Comparison of ENCODE assay signal across 17 cellular contexts in genomic region chr4:8084031-8084660, GRCh38.
DNase-seq lines count a peak whose midpoint lies in the region; ATAC-seq and TF ChIP-seq lines count a peak whose summit lies in the region.
"Had no signal": no experiment of that assay in that cellular context is flagged by ENCODE, and none has a peak within 500 bp of the region (broad histone marks: within the 10 kb centered on the region; RNA-seq: fewer than 3 reads in every experiment).

No MANE protein-coding gene starts in this region.

- no peak for ATAC-seq in GM21390 (IDR thresholded peaks at IDR 0.05; ENCODE audit: unreplicated experiment)
- ATAC-seq in GM18873 (IDR thresholded peaks at IDR 0.05; ENCODE audit: low FRiP score, unreplicated experiment): no peak
- ATAC-seq: CD8-positive, alpha-beta T cell; HCT116 had no signal

- no peaks in the 10 kb centered on the region for H3K36me3 ChIP-seq in neural cell (ENCODE audit: insufficient read depth, low read length)

- H3K4me3 ChIP-seq in neural cell (ENCODE audit: low read length): peak overlapping the region; percentile 21
- H3K4me3 ChIP-seq: GM23248 had no signal

- H3K9me2 ChIP-seq in neural cell (ENCODE audit: insufficient read depth, low read length): no peaks in the 10 kb centered on the region

- H3K27me3 Mint-ChIP-seq in CD14-positive monocyte (ENCODE audit: low read depth in 3 of 3) (peaks cover 5 to 21% (median 19%) of the 10 kb centered on the region in 3 donors), H9 (ENCODE audit: low read depth) (no peaks in the 10 kb centered on the region)
- H3K27me3 Mint-ChIP-seq: CD4-positive, CD25-positive, alpha-beta regulatory T cell had no signal

- TF ChIP-seq EP300 in neural cell (conservative IDR thresholded peaks at IDR 0.05; ENCODE audit: poor library complexity, severe bottlenecking): no peak

- peak; percentile 46 for DNase-seq in CD14-positive monocyte (ENCODE audit: low spot score)
- DNase-seq in H9: no peak
- DNase-seq in posterior vena cava (ENCODE audit: low spot score): peak; percentile 77
- DNase-seq in NCI-H345 treated with DMSO at 0.1 percent for 48 hours (lab: John Stamatoyannopoulos, UW; ENCODE audit: unreplicated experiment): no peak
- no peak for DNase-seq in GM20000 (ENCODE audit: low spot score)
- DNase-seq: C1 segment of cervical spinal cord; Caco-2; CD4-positive, CD25-positive, alpha-beta regulatory T cell; CD8-positive, alpha-beta T cell; DMS153; DND-41; GM23248; H7 had no signal

- no peaks in the 10 kb centered on the region for H3F3A ChIP-seq in neural cell (ENCODE audit: insufficient read depth, low read length, poor library complexity, severe bottlenecking)

- no peak overlapping the region for H3K56ac ChIP-seq in H9 (ENCODE audit: insufficient read length, low read depth, low read length)

- TF ChIP-seq RAD21 in neural cell (conservative IDR thresholded peaks at IDR 0.05): no peak

- intact Hi-C loops in CD14-positive monocyte (cut with micrococcal nuclease): no loop called here
- intact Hi-C loops in posterior vena cava (cut with DNase I): loop anchor here in 1 of 2 donors (1.0 kb wide), 1 partner anchor 33 kb away; no protein-coding TSS in a partner anchor

- no peak overlapping the region for H3K18ac ChIP-seq in H9 (ENCODE audit: insufficient read length, low read depth, low read length)

- H3K23me2 ChIP-seq in H9 (ENCODE audit: insufficient read length, low read depth, low read length, poor library complexity, severe bottlenecking): no peaks in the 10 kb centered on the region

- H2BK120ac ChIP-seq in H9 (ENCODE audit: low read depth, low read length, poor library complexity, severe bottlenecking): no peak overlapping the region

- H3K4me2 ChIP-seq in H9 (ENCODE audit: insufficient read depth, insufficient read length, low read length): no peak overlapping the region
- H3K4me2 ChIP-seq in neural cell (ENCODE audit: low read length): no peak overlapping the region

- H3K36me3 Mint-ChIP-seq in CD14-positive monocyte: no peaks in the 10 kb centered on the region
- no peaks in the 10 kb centered on the region; a peak in 1 of 7 replicates for H3K36me3 Mint-ChIP-seq in H9 (ENCODE audit: insufficient read depth in 1 of 3, low read depth in 3 of 3)
- H3K36me3 Mint-ChIP-seq: CD8-positive, alpha-beta T cell had no signal

- peak overlapping the region; percentile 32 for H4K91ac ChIP-seq in H9 (ENCODE audit: insufficient read length, low read depth, low read length)

- no peak overlapping the region for H2BK20ac ChIP-seq in H9 (ENCODE audit: low read depth, low read length, poor library complexity, severe bottlenecking)

- H4K5ac ChIP-seq in H9 (ENCODE audit: insufficient read length, low read depth, low read length): no peak overlapping the region

- H3K4me1 ChIP-seq in H9 (ENCODE audit: insufficient read depth, low read length): peaks cover 2% of the 10 kb centered on the region; the same call in 1 of the 2 replicates
- H3K4me1 ChIP-seq: Caco-2 had no signal

- no peak overlapping the region for H3K9ac ChIP-seq in H9 (ENCODE audit: extremely low read depth, insufficient read length, low read length)
- H3K9ac ChIP-seq in neural cell (ENCODE audit: low read length): no peak overlapping the region
- H3K9ac ChIP-seq: GM23248 had no signal

- H4K8ac ChIP-seq in H9 (replicated peaks; ENCODE audit: insufficient read length, low read depth, low read length): no peak overlapping the region

- TF ChIP-seq CTCF in CD14-positive monocyte (IDR thresholded peaks at IDR 0.05): no peak
- TF ChIP-seq CTCF in H9 (conservative IDR thresholded peaks at IDR 0.05): no peak
- TF ChIP-seq CTCF in neural cell (IDR thresholded peaks at IDR 0.05; ENCODE audit: poor library complexity, severe bottlenecking): no peak
- no peak for TF ChIP-seq CTCF in GM20000 (IDR thresholded peaks at IDR 0.05; ENCODE audit: extremely low read depth, missing control alignments)

- H3K4me1 Mint-ChIP-seq in CD14-positive monocyte (no peaks in the 10 kb centered on the region), H9 (peaks cover 22 to 43% of the 10 kb centered on the region in 2 experiments)

- H4K20me1 ChIP-seq in H9 (ENCODE audit: control insufficient read depth, insufficient read depth, insufficient read length) (no peaks in the 10 kb centered on the region), neural cell (ENCODE audit: insufficient read depth) (no peaks in the 10 kb centered on the region)

- H3K14ac ChIP-seq in H9 (ENCODE audit: insufficient read depth, low read length): no peak overlapping the region

- H3K27me3 ChIP-seq in H9 (ENCODE audit: insufficient read depth, low read length): no peaks in the 10 kb centered on the region
- H3K27me3 ChIP-seq in neural cell (ENCODE audit: insufficient read depth, low read depth, low read length): no peaks in the 10 kb centered on the region

- H3K79me2 ChIP-seq in H9 (ENCODE audit: insufficient read depth, low read length) (no peaks in the 10 kb centered on the region), neural cell (replicated peaks; ENCODE audit: insufficient read depth, low read length) (no peaks in the 10 kb centered on the region)

- H3K9me3 Mint-ChIP-seq in CD14-positive monocyte (no peaks in the 10 kb centered on the region), H9 (no peaks in the 10 kb centered on the region)
- H3K9me3 Mint-ChIP-seq: CD4-positive, CD25-positive, alpha-beta regulatory T cell; CD8-positive, alpha-beta T cell had no signal

- no peaks in the 10 kb centered on the region for H3K79me1 ChIP-seq in H9 (ENCODE audit: insufficient read depth, low read depth, low read length, poor library complexity, severe bottlenecking)

- no peak overlapping the region for H3K27ac Mint-ChIP-seq in CD14-positive monocyte
- H3K27ac Mint-ChIP-seq in H9: no peak overlapping the region
- H3K27ac Mint-ChIP-seq: CD4-positive, CD25-positive, alpha-beta regulatory T cell had no signal

- H3K27ac ChIP-seq in H9 (ENCODE audit: insufficient read length, low read depth, low read length) (no peak overlapping the region), neural cell (ENCODE audit: low read length) (peak overlapping the region; percentile 22)
- H3K27ac ChIP-seq: GM23248 had no signal

- no peak overlapping the region for H2BK5ac ChIP-seq in H9 (ENCODE audit: insufficient read length, low read length)

- no peak overlapping the region for H2BK12ac ChIP-seq in H9 (ENCODE audit: insufficient read length, low read depth, low read length)

- H2AK5ac ChIP-seq in H9 (ENCODE audit: insufficient read length, low read length): no peak overlapping the region

- no peak overlapping the region for H2BK15ac ChIP-seq in H9 (ENCODE audit: low read depth, low read length)

- no peak overlapping the region for H3T11ph ChIP-seq in H9 (ENCODE audit: low read length)

- no peak overlapping the region for H3K23ac ChIP-seq in H9 (ENCODE audit: insufficient read length, low read depth, low read length)

- H3K9me3 ChIP-seq in H9 (ENCODE audit: control insufficient read depth, low read depth, low read length) (no peaks in the 10 kb centered on the region), neural cell (ENCODE audit: low read length) (no peaks in the 10 kb centered on the region)
- H3K9me3 ChIP-seq: Caco-2 had no signal

- H2AFZ ChIP-seq in H9 (ENCODE audit: low read length): no peak overlapping the region
- H2AFZ ChIP-seq in neural cell (ENCODE audit: low read depth, low read length): no peak overlapping the region
- H2AFZ ChIP-seq: GM23248 had no signal

- H3K4ac ChIP-seq in H9 (ENCODE audit: low read depth, low read length): no peak overlapping the region

- WGBS in H9 (ENCODE audit: extremely low coverage, insufficient read length, low lambda C conversion rate): no CpG with 5 or more reads among the region's 17 CpGs

- H3K4me3 Mint-ChIP-seq in CD14-positive monocyte: no peak overlapping the region
- H3K4me3 Mint-ChIP-seq in H9: no peak overlapping the region
- H3K4me3 Mint-ChIP-seq: CD4-positive, CD25-positive, alpha-beta regulatory T cell; CD8-positive, alpha-beta T cell had no signal

TF ChIP-seq in neural cell, 6 proteins besides CTCF, POLR2A, EP300 and RAD21:
- TF ChIP-seq SMC3 (conservative IDR thresholded peaks at IDR 0.05; ENCODE audit: poor library complexity): no peak
- TF ChIP-seq EZH2 (IDR thresholded peaks at IDR 0.05; ENCODE audit: borderline replicate concordance, insufficient read depth, low read length, poor library complexity, severe bottlenecking): no peak
- no peak for TF ChIP-seq POLR2AphosphoS5 (IDR thresholded peaks at IDR 0.05)

Comparison
In these comparisons a context has a peak if more than half of its experiments do, and no peak if none do; other contexts are left out.
1. DNase-seq: peak in CD14-positive monocyte (single experiment) and posterior vena cava (single experiment); none in H9 (single experiment), NCI-H345 treated with DMSO at 0.1 percent for 48 hours (single experiment) and GM20000 (single experiment).